ENCODE assay signal across 9 cellular contexts in genomic region chr15:78047631-78048409, GRCh38. TPM values are rescaled to one million over a fixed set of nuclear protein-coding genes. Genes with fewer than 3 reads are reported as not detected.
DNase-seq lines count a peak whose midpoint lies in the region; ATAC-seq and TF ChIP-seq lines count a peak whose summit lies in the region.
"Had no signal": no experiment of that assay in that cellular context is flagged by ENCODE, and none has a peak within 500 bp of the region (broad histone marks: within the 10 kb centered on the region; RNA-seq: fewer than 3 reads in every experiment).

No MANE protein-coding gene starts in this region.

- no peaks in the 10 kb centered on the region for H3K27me3 Mint-ChIP-seq in activated T-cell treated with anti-CD3 and anti-CD28 coated beads, Interleukin-2, amount 50 U/mL, for 72 hours (ENCODE audit: low read depth)
- H3K27me3 Mint-ChIP-seq in activated T-helper 2 cell treated with anti-CD3 and anti-CD28 coated beads, Interferon-gamma antibody, Interleukin-2, Interleukin-4, amounts not matched to agents 10 μg/mL and 5 μg/mL and 100 μg/mL, durations not matched to agents 14 hours and 24 hours and 36 hours (ENCODE audit: low read depth) = no peaks in the 10 kb centered on the region

- no peak for TF ChIP-seq CTCF in thyroid gland (IDR thresholded peaks at IDR 0.05)

- 44 to 63% methylated on average over 5 of the region's 5 CpGs for WGBS in thyroid gland, 2 donors

- peak overlapping the region in 2 of 3 donors; percentile 32 to 59 for H3K27ac ChIP-seq in thyroid gland
- H3K27ac ChIP-seq: C4-2B had no signal

- intact Hi-C loops in activated T-helper 2 cell treated with anti-CD3 and anti-CD28 coated beads, Interferon-gamma antibody, Interleukin-2, Interleukin-4, amounts not matched to agents 10 μg/mL and 5 μg/mL and 100 μg/mL, durations not matched to agents 14 hours and 24 hours and 36 hours (cut with micrococcal nuclease) = no loop called here
- intact Hi-C loops in left ventricle myocardium superior (cut with micrococcal nuclease) = no loop called here
- intact Hi-C loops in thyroid gland (cut with DNase I) = no loop called here

- peak; percentile 8 to 14 for ATAC-seq in activated T-cell treated with anti-CD3 and anti-CD28 coated beads, Interleukin-2, amount 50 U/mL, for 72 hours (replicated peaks in 1 of 2)
- ATAC-seq in left ventricle myocardium superior (peak; percentile 78), GM18502 (IDR thresholded peaks at IDR 0.05; ENCODE audit: poor library complexity, unreplicated experiment) (no peak)

- peak overlapping the region; percentile 91 for H3K27ac Mint-ChIP-seq in activated T-cell treated with anti-CD3 and anti-CD28 coated beads, Interleukin-2, amount 50 U/mL, for 72 hours
- H3K27ac Mint-ChIP-seq in activated T-helper 2 cell treated with anti-CD3 and anti-CD28 coated beads, Interferon-gamma antibody, Interleukin-2, Interleukin-4, amounts not matched to agents 10 μg/mL and 5 μg/mL and 100 μg/mL, durations not matched to agents 14 hours and 24 hours and 36 hours = peak overlapping the region; percentile 98

- H3K4me1 Mint-ChIP-seq in activated T-cell treated with anti-CD3 and anti-CD28 coated beads, Interleukin-2, amount 50 U/mL, for 72 hours (ENCODE audit: low read depth) = peaks cover 98% of the 10 kb centered on the region
- H3K4me1 Mint-ChIP-seq in activated T-helper 2 cell treated with anti-CD3 and anti-CD28 coated beads, Interferon-gamma antibody, Interleukin-2, Interleukin-4, amounts not matched to agents 10 μg/mL and 5 μg/mL and 100 μg/mL, durations not matched to agents 14 hours and 24 hours and 36 hours (ENCODE audit: low read depth) = peaks cover 95% of the 10 kb centered on the region

- peak in 1 of 2 donors; percentile 37 for DNase-seq in activated T-cell treated with anti-CD3 and anti-CD28 coated beads, Interleukin-2, amount 50 U/mL, for 72 hours
- no peak for DNase-seq in activated T-cell treated with anti-CD3 and anti-CD28 coated beads, Interleukin-2, amount 50 U/mL, for 1 hour
- no peak for DNase-seq in activated T-helper 2 cell treated with anti-CD3 and anti-CD28 coated beads, Interferon-gamma antibody, Interleukin-2, Interleukin-4, amounts not matched to agents 10 μg/mL and 5 μg/mL and 100 μg/mL, durations not matched to agents 14 hours and 24 hours and 36 hours (ENCODE audit: low spot score)
- no peak for DNase-seq in left ventricle myocardium superior
- no peak for DNase-seq in thyroid gland
- DNase-seq in HUDEP-2 (lab: John Stamatoyannopoulos, UW; ENCODE audit: unreplicated experiment in 76 of 76) = no peak
- no peak for DNase-seq in NCI-H524 treated with DMSO at 0.1 percent for 48 hours (lab: John Stamatoyannopoulos, UW)

- no peak overlapping the region for H3K4me3 ChIP-seq in thyroid gland (replicated peaks in 1 of 3)

- peaks cover 4 to 12% of the 10 kb centered on the region in 2 donors for H3K36me3 Mint-ChIP-seq in activated T-cell treated with anti-CD3 and anti-CD28 coated beads, Interleukin-2, amount 50 U/mL, for 72 hours (ENCODE audit: insufficient read depth in 2 of 2)
- peaks cover 52% of the 10 kb centered on the region for H3K36me3 Mint-ChIP-seq in activated T-helper 2 cell treated with anti-CD3 and anti-CD28 coated beads, Interferon-gamma antibody, Interleukin-2, Interleukin-4, amounts not matched to agents 10 μg/mL and 5 μg/mL and 100 μg/mL, durations not matched to agents 14 hours and 24 hours and 36 hours (ENCODE audit: low read depth)

- H3K36me3 ChIP-seq in thyroid gland = peaks cover 4 to 14% of the 10 kb centered on the region in 2 donors

- H3K4me3 Mint-ChIP-seq in activated T-cell treated with anti-CD3 and anti-CD28 coated beads, Interleukin-2, amount 50 U/mL, for 72 hours = peak overlapping the region; percentile 47 to 63
- peak overlapping the region; percentile 28 for H3K4me3 Mint-ChIP-seq in activated T-helper 2 cell treated with anti-CD3 and anti-CD28 coated beads, Interferon-gamma antibody, Interleukin-2, Interleukin-4, amounts not matched to agents 10 μg/mL and 5 μg/mL and 100 μg/mL, durations not matched to agents 14 hours and 24 hours and 36 hours (ENCODE audit: low read depth)

- H3K9me3 Mint-ChIP-seq in activated T-cell treated with anti-CD3 and anti-CD28 coated beads, Interleukin-2, amount 50 U/mL, for 72 hours = no peaks in the 10 kb centered on the region
- no peaks in the 10 kb centered on the region for H3K9me3 Mint-ChIP-seq in activated T-helper 2 cell treated with anti-CD3 and anti-CD28 coated beads, Interferon-gamma antibody, Interleukin-2, Interleukin-4, amounts not matched to agents 10 μg/mL and 5 μg/mL and 100 μg/mL, durations not matched to agents 14 hours and 24 hours and 36 hours

- H3K27me3 ChIP-seq in thyroid gland = no peaks in the 10 kb centered on the region

- TF ChIP-seq POLR2A in thyroid gland (IDR thresholded peaks at IDR 0.05) = no peak

- no peaks in the 10 kb centered on the region for H3K9me3 ChIP-seq in thyroid gland

- peaks cover 62 to 66% of the 10 kb centered on the region in 2 donors for H3K4me1 ChIP-seq in thyroid gland

RNA-seq across cellular contexts. Expression of gene TBC1D2B, which starts 29.7 kb away (rescaled TPM):
- total RNA-seq in activated T-cell treated with anti-CD3 and anti-CD28 coated beads, Interleukin-2, amount 50 U/mL, for 72 hours = 10 to 100 TPM; 67.8 to 75.0 TPM
- total RNA-seq in activated T-helper 2 cell treated with anti-CD3 and anti-CD28 coated beads, Interferon-gamma antibody, Interleukin-2, Interleukin-4, amounts not matched to agents 10 μg/mL and 5 μg/mL and 100 μg/mL, durations not matched to agents 14 hours and 24 hours and 36 hours = 55.0 and 63.5 TPM in 2 replicates
- 11.9 TPM for total RNA-seq in left ventricle myocardium superior
- total RNA-seq in thyroid gland = 10 to 100 TPM; 32.8 to 54.0 (median 40.1) TPM

RNA-seq across cellular contexts. Expression of gene SH2D7, which starts 44.5 kb away (rescaled TPM):
- not detected for total RNA-seq in activated T-cell treated with anti-CD3 and anti-CD28 coated beads, Interleukin-2, amount 50 U/mL, for 72 hours
- total RNA-seq in activated T-helper 2 cell treated with anti-CD3 and anti-CD28 coated beads, Interferon-gamma antibody, Interleukin-2, Interleukin-4, amounts not matched to agents 10 μg/mL and 5 μg/mL and 100 μg/mL, durations not matched to agents 14 hours and 24 hours and 36 hours = not detected in 2 replicates
- total RNA-seq in left ventricle myocardium superior (not detected), thyroid gland (not detected)
